ENCODE assay signal across 23 cellular contexts in genomic region chr7:91778416-91778815, GRCh38.
A peak's percentile ranks its signal among the peaks of the same experiment; 100 is the strongest.
DNase-seq lines count a peak whose midpoint lies in the region; ATAC-seq, FAIRE-seq and TF ChIP-seq lines count a peak whose summit lies in the region.
"Had no signal": no experiment of that assay in that cellular context is flagged by ENCODE, and none has a peak within 500 bp of the region (broad histone marks: within the 10 kb centered on the region; RNA-seq: fewer than 3 reads in every experiment).

No MANE protein-coding gene starts in this region.

- H3K79me2 ChIP-seq in SK-N-SH (ENCODE audit: insufficient read depth): no peaks in the 10 kb centered on the region

- no peaks in the 10 kb centered on the region for H3F3A ChIP-seq in SK-N-SH (replicated peaks; ENCODE audit: insufficient read depth)

- H3K27ac Mint-ChIP-seq in endodermal cell: peak overlapping the region; percentile 31
- peak overlapping the region; percentile 10 for H3K27ac Mint-ChIP-seq in mesothelial cell of epicardium
- H3K27ac Mint-ChIP-seq: CD4-positive, alpha-beta T cell; HFFc6 had no signal

- H3K4me1 ChIP-seq in endodermal cell (ENCODE audit: control insufficient read depth, insufficient read depth, low read length) (peaks cover 5% of the 10 kb centered on the region), SK-N-SH (ENCODE audit: control insufficient read depth in 1 of 2, insufficient read depth in 2 of 2, low read depth in 1 of 2, low read length in 1 of 2) (no peaks in the 10 kb centered on the region; a peak in 1 of 4 replicates)

- H3K36me3 ChIP-seq in endodermal cell (ENCODE audit: control insufficient read depth, insufficient read depth, low read length) (no peaks in the 10 kb centered on the region), SK-N-SH (replicated peaks in 1 of 2; ENCODE audit: control insufficient read depth in 1 of 2, insufficient read depth in 2 of 2, low read length in 1 of 2) (no peaks in the 10 kb centered on the region)

- H3K4me1 Mint-ChIP-seq in endodermal cell: peaks cover 20% of the 10 kb centered on the region
- H3K4me1 Mint-ChIP-seq in mesothelial cell of epicardium: peaks cover 3% of the 10 kb centered on the region

- no peak for TF ChIP-seq RAD21 in SK-N-SH (IDR thresholded peaks at IDR 0.05; ENCODE audit: low read length)

- CTCF ChIA-PET in SK-N-SH (lab: Yijun Ruan, JAX): interaction anchor here (1.5 kb wide), 2 partner anchors 8 to 696 kb away, joined by 3 to 4 read pairs; no protein-coding TSS in a partner anchor

- H3K9me3 ChIP-seq in endodermal cell (ENCODE audit: control insufficient read depth, low read length) (no peaks in the 10 kb centered on the region), SK-N-SH (no peaks in the 10 kb centered on the region)

- DNase-seq in D721Med (ENCODE audit: insufficient read length, low spot score) (no peak), endodermal cell (no peak), mesothelial cell of epicardium (ENCODE audit: low spot score in 2 of 2, unreplicated experiment in 2 of 2) (no peak), middle frontal gyrus (ENCODE audit: extremely low spot score, low spot score) (no peak), SK-N-SH (no peak)
- no peak for DNase-seq in NK-92 treated with Interleukin-12 subunit alpha and Interleukin-12 subunit beta, amount 100 ng/mL, for 24 hours (lab: John Stamatoyannopoulos, UW)
- DNase-seq: AML-193; CD4-positive, alpha-beta T cell; DMS 273 treated with DMSO at 0.1 percent for 48 hours; DMS53; GDM1; GOT3; H7; HFFc6; IMR-90 had no signal

- H3K4me3 ChIP-seq in endodermal cell (ENCODE audit: low read length) (peak overlapping the region; percentile 42), SK-N-SH (ENCODE audit: low read depth in 2 of 2, low read length in 1 of 2) (no peak overlapping the region)
- H3K4me3 ChIP-seq: K562 had no signal

- H2AFZ ChIP-seq in SK-N-SH (ENCODE audit: low read depth): no peak overlapping the region

- H3K36me3 Mint-ChIP-seq in endodermal cell (ENCODE audit: low read depth) (no peaks in the 10 kb centered on the region), mesothelial cell of epicardium (no peaks in the 10 kb centered on the region)

- WGBS in endodermal cell (ENCODE audit: insufficient coverage in 1 of 2, insufficient read length in 1 of 2), 2 experiments: 45 to 60% methylated on average over 1 of the region's 1 CpG
- 47% methylated on average over 1 of the region's 1 CpG for WGBS in SK-N-SH (ENCODE audit: low lambda C conversion rate)

- POLR2A ChIA-PET in SK-N-SH (lab: Yijun Ruan, JAX): no interaction called here

- no peaks in the 10 kb centered on the region for H3K9me2 ChIP-seq in SK-N-SH

- TF ChIP-seq CTCF in D721Med (IDR thresholded peaks at IDR 0.05; ENCODE audit: insufficient read depth, missing control alignments) (no peak), endodermal cell (conservative IDR thresholded peaks at IDR 0.05) (no peak), mesothelial cell of epicardium (IDR thresholded peaks at IDR 0.05; ENCODE audit: unreplicated experiment) (no peak), SK-N-SH (IDR thresholded peaks at IDR 0.05) (no peak)

- TF ChIP-seq EP300 in SK-N-SH (IDR thresholded peaks at IDR 0.05; ENCODE audit: borderline replicate concordance in 1 of 2, low read depth in 1 of 2, low read length in 1 of 2): no peak

- no peak overlapping the region for H3K4me3 Mint-ChIP-seq in endodermal cell
- no peak overlapping the region for H3K4me3 Mint-ChIP-seq in mesothelial cell of epicardium
- H3K4me3 Mint-ChIP-seq: CD4-positive, alpha-beta T cell; HFFc6 had no signal

- H3K9ac ChIP-seq in endodermal cell (ENCODE audit: extremely low read depth, low read length, poor library complexity, severe bottlenecking) (no peak overlapping the region), SK-N-SH (no peak overlapping the region)

- H3K9me3 Mint-ChIP-seq in endodermal cell: no peaks in the 10 kb centered on the region
- peaks cover 5% of the 10 kb centered on the region for H3K9me3 Mint-ChIP-seq in mesothelial cell of epicardium
- H3K9me3 Mint-ChIP-seq: HFFc6 had no signal

- H3K27me3 ChIP-seq in endodermal cell (ENCODE audit: control insufficient read depth, insufficient read depth, low read length, poor library complexity, severe bottlenecking) (no peaks in the 10 kb centered on the region), SK-N-SH (ENCODE audit: insufficient read depth) (no peaks in the 10 kb centered on the region)

- H3K4me2 ChIP-seq in SK-N-SH: no peak overlapping the region

- H4K20me1 ChIP-seq in SK-N-SH (ENCODE audit: insufficient read depth): no peaks in the 10 kb centered on the region

- no peak for ATAC-seq in GM18511 (IDR thresholded peaks at IDR 0.05; ENCODE audit: unreplicated experiment)
- ATAC-seq: HCT116, K562 had no signal

- H3K27me3 Mint-ChIP-seq in endodermal cell (ENCODE audit: insufficient read depth): peaks cover 9% of the 10 kb centered on the region
- peaks cover 26% of the 10 kb centered on the region for H3K27me3 Mint-ChIP-seq in mesothelial cell of epicardium (ENCODE audit: low read depth)

- peak; percentile 97 for FAIRE-seq in D721Med (lab: Jason Lieb, UNC)
- FAIRE-seq: A204.1, GM12892, GM18507, HTR-8/SVneo, K562 had no signal

- H3K27ac ChIP-seq in endodermal cell (ENCODE audit: low read depth, low read length) (no peak overlapping the region), SK-N-SH (ENCODE audit: low read depth in 2 of 2, low read length in 1 of 2) (no peak overlapping the region)
- H3K27ac ChIP-seq: C4-2B had no signal

TF ChIP-seq in SK-N-SH, 30 proteins besides CTCF, POLR2A, EP300 and RAD21:
- TF ChIP-seq NRF1 (IDR thresholded peaks at IDR 0.05; ENCODE audit: low read depth, low read length) (no peak), REST (IDR thresholded peaks at IDR 0.05; ENCODE audit: low read depth, low read length) (no peak)
- TF ChIP-seq, protein P1, sequence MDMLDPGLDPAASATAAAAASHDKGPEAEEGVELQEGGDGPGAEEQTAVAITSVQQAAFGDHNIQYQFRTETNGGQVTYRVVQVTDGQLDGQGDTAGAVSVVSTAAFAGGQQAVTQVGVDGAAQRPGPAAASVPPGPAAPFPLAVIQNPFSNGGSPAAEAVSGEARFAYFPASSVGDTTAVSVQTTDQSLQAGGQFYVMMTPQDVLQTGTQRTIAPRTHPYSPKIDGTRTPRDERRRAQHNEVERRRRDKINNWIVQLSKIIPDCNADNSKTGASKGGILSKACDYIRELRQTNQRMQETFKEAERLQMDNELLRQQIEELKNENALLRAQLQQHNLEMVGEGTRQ (IDR thresholded peaks at IDR 0.05; ENCODE audit: borderline replicate concordance, low read depth, low read length): no peak
- TF ChIP-seq, protein P2, sequence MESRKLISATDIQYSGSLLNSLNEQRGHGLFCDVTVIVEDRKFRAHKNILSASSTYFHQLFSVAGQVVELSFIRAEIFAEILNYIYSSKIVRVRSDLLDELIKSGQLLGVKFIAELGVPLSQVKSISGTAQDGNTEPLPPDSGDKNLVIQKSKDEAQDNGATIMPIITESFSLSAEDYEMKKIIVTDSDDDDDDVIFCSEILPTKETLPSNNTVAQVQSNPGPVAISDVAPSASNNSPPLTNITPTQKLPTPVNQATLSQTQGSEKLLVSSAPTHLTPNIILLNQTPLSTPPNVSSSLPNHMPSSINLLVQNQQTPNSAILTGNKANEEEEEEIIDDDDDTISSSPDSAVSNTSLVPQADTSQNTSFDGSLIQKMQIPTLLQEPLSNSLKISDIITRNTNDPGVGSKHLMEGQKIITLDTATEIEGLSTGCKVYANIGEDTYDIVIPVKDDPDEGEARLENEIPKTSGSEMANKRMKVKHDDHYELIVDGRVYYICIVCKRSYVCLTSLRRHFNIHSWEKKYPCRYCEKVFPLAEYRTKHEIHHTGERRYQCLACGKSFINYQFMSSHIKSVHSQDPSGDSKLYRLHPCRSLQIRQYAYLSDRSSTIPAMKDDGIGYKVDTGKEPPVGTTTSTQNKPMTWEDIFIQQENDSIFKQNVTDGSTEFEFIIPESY (IDR thresholded peaks at IDR 0.05; ENCODE audit: borderline replicate concordance, low read depth): no peak
